8 cellular contexts compared by ENCODE assay signal in the genomic region with DNA sequence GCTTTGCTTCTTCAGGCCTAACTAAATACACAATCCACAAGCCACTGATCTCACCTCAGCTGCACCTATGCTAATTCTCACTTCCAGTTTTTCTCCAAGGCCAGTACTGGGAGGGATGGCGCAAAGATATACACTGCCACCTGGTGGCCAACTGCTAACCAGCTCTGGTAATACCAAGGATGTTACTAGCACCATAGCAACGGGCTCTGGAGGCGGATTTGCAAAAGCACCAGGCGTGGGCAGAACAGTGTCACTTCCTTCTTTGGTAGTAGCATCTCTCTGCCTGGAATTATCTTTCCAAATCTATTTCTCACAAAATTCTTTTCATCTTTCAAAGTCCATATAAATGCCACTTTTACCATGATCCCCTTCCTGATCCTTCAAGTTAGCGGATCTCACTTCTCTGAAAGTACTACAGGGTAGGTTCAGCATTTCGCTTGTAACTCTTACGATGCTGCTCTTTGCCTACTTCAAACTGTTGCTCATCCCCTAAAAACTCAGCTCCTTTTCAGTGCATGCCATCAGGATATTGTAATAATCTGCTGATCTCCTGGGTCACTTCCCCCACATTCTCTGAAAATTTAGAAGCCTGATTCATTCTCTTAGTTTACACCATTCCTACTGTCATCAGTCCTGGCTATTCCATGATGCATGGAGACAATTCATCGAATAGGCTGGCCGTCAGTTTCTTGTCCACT. TPM values are rescaled to one million over a fixed set of nuclear protein-coding genes. Genes with fewer than 3 reads are reported as not detected.
A peak's percentile ranks its signal among the peaks of the same experiment; 100 is the strongest.
DNase-seq lines count a peak whose midpoint lies in the region; ATAC-seq lines count a peak whose summit lies in the region.

No MANE protein-coding gene starts in this region.

- POLR2A ChIA-PET in activated CD4-positive, alpha-beta memory T cell treated with anti-CD3 and anti-CD28 coated beads for 36 hours (lab: Charles Lee): interaction anchor here (0.9 to 2.9 kb wide), 4 partner anchors 36 to 64 kb away, joined by 3 to 24 read pairs (median 4); a partner anchor contains a TSS

- CTCF ChIA-PET in activated CD4-positive, alpha-beta memory T cell treated with anti-CD3 and anti-CD28 coated beads for 36 hours (lab: Charles Lee): interaction anchor here (1.1 to 5.2 kb wide), 10 partner anchors 9 to 165 kb away, joined by 3 to 135 read pairs (median 12); a partner anchor contains a TSS

- peaks cover 21% of the 10 kb centered on the region for H3K4me1 ChIP-seq in effector memory CD4-positive, alpha-beta T cell (ENCODE audit: control insufficient read depth, insufficient read depth, low read length, poor library complexity, severe bottlenecking)

- peak; percentile 100 for ATAC-seq in GM19452 (IDR thresholded peaks at IDR 0.05; ENCODE audit: unreplicated experiment)
- peak; percentile 97 for ATAC-seq in HG03520 (IDR thresholded peaks at IDR 0.05; ENCODE audit: unreplicated experiment)

- peaks cover 10% of the 10 kb centered on the region for H3K9me3 Mint-ChIP-seq in activated CD4-positive, alpha-beta memory T cell treated with anti-CD3 and anti-CD28 coated beads for 36 hours

- H3K27ac ChIP-seq in effector memory CD4-positive, alpha-beta T cell (ENCODE audit: insufficient read depth, low read length, poor library complexity, severe bottlenecking): peak overlapping the region; percentile 29

- DNase-seq in CMK (ENCODE audit: low read depth): peak; percentile 54
- DNase-seq in NCI-H774 (lab: John Stamatoyannopoulos, UW): peak; percentile 78
- peak; percentile 93 for DNase-seq in activated CD4-positive, alpha-beta memory T cell treated with anti-CD3 and anti-CD28 coated beads for 36 hours
- peak; percentile 63 to 69 (median 64) for DNase-seq in effector memory CD4-positive, alpha-beta T cell
- peak; percentile 79 for DNase-seq in midbrain (lab: John Stamatoyannopoulos, UW)
- peak; percentile 49 to 69 for DNase-seq in stimulated activated CD8-positive, alpha-beta memory T cell treated with anti-CD3 and anti-CD28 coated beads, Interleukin-2, amount 100 ng/mL, for 1 hour (ENCODE audit: low read depth in 2 of 2)

- no peaks in the 10 kb centered on the region for H3K27me3 Mint-ChIP-seq in activated CD4-positive, alpha-beta memory T cell treated with anti-CD3 and anti-CD28 coated beads for 36 hours

- peaks cover 3% of the 10 kb centered on the region for H3K36me3 Mint-ChIP-seq in activated CD4-positive, alpha-beta memory T cell treated with anti-CD3 and anti-CD28 coated beads for 36 hours

- H3K27me3 ChIP-seq in effector memory CD4-positive, alpha-beta T cell (replicated peaks; ENCODE audit: control insufficient read depth, insufficient read depth, low read length, poor library complexity, severe bottlenecking): no peaks in the 10 kb centered on the region

- no peaks in the 10 kb centered on the region for H3K36me3 ChIP-seq in effector memory CD4-positive, alpha-beta T cell (ENCODE audit: control insufficient read depth, insufficient read depth, low read length)

- intact Hi-C loops in activated CD4-positive, alpha-beta memory T cell treated with anti-CD3 and anti-CD28 coated beads for 36 hours (cut with micrococcal nuclease): loop anchor here (1.0 kb wide), 2 partner anchors 62 to 135 kb away; no protein-coding TSS in a partner anchor

- H3K4me3 ChIP-seq in effector memory CD4-positive, alpha-beta T cell (ENCODE audit: insufficient read depth, low read depth, low read length, poor library complexity, severe bottlenecking): no peak overlapping the region

- H3K4me1 Mint-ChIP-seq in activated CD4-positive, alpha-beta memory T cell treated with anti-CD3 and anti-CD28 coated beads for 36 hours (ENCODE audit: low read depth): peaks cover 24% of the 10 kb centered on the region

- no peak overlapping the region for H3K4me3 Mint-ChIP-seq in activated CD4-positive, alpha-beta memory T cell treated with anti-CD3 and anti-CD28 coated beads for 36 hours

- no peak overlapping the region for H3K27ac Mint-ChIP-seq in activated CD4-positive, alpha-beta memory T cell treated with anti-CD3 and anti-CD28 coated beads for 36 hours

- no peaks in the 10 kb centered on the region for H3K9me3 ChIP-seq in effector memory CD4-positive, alpha-beta T cell (ENCODE audit: control insufficient read depth, low read length)

RNA-seq across cellular contexts. Expression of a gene that starts 37.1 kb away (rescaled TPM):
- total RNA-seq in activated CD4-positive, alpha-beta memory T cell treated with anti-CD3 and anti-CD28 coated beads for 36 hours: 10 to 100 TPM; 16.7 to 17.1 TPM

RNA-seq across cellular contexts. Expression of a gene that starts 59.4 kb away (rescaled TPM):
- 100 to 1,000 TPM; 310 to 315 TPM for total RNA-seq in activated CD4-positive, alpha-beta memory T cell treated with anti-CD3 and anti-CD28 coated beads for 36 hours
